ENCODE assay signal across 24 cellular contexts in the genomic region with DNA sequence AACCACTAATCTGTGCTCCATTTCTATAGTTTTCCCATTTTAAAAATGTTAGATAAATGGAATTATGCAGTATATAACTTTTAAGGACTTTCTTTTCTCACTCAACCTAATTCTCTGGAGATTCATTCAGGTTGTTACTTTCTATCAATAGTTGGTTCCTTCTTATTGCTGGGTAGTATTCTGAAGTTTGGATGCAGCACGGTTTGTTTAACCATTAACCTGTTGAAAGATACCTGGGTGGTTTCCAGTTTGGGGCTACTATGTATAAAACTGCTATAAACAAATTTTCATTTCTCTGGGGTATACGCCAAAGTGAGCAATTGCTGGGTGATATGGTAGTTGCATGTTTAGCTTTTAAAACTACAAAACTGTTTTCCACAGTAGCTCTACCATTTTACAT. TPM values are rescaled to one million over a fixed set of nuclear protein-coding genes. Genes with fewer than 3 reads are reported as not detected.
A peak's percentile ranks its signal among the peaks of the same experiment; 100 is the strongest.
DNase-seq lines count a peak whose midpoint lies in the region; ATAC-seq, FAIRE-seq and TF ChIP-seq lines count a peak whose summit lies in the region.
"Had no signal": no experiment of that assay in that cellular context is flagged by ENCODE, and none has a peak within 500 bp of the region (broad histone marks: within the 10 kb centered on the region; RNA-seq: fewer than 3 reads in every experiment).

No MANE protein-coding gene starts in this region.

- WGBS in transverse colon (ENCODE audit: low coverage in 1 of 2), 2 donors, result 49 to 85% methylated on average over 2 of the region's 2 CpGs

- DNase-seq in GM12892 (ENCODE audit: insufficient read length), result no peak
- no peak for DNase-seq in left lobe of liver (ENCODE audit: low spot score)
- no peak for DNase-seq in activated naive CD4-positive, alpha-beta T cell treated with anti-CD3 and anti-CD28 coated beads, Interleukin-2, amount 50 U/mL, for 72 hours (ENCODE audit: low spot score in 2 of 2)
- no peak for DNase-seq in transverse colon
- DNase-seq: 8988T; ACHN; BE2C; C1 segment of cervical spinal cord; CD4-positive, alpha-beta memory T cell; CD4-positive, CD25-positive, alpha-beta regulatory T cell; CD8-positive, alpha-beta memory T cell; COR-L47; DMS 273 treated with DMSO at 0.1 percent for 48 hours; DMS153; DMS53; DMS79; DND-41; EL; GDM1 had no signal

- TF ChIP-seq EP300 in transverse colon (IDR thresholded peaks at IDR 0.05; ENCODE audit: low read depth), result no peak

- H3K4me3 ChIP-seq in transverse colon, result no peak overlapping the region
- H3K4me3 ChIP-seq: BLaER1, GM12878 had no signal

- no peaks in the 10 kb centered on the region for H3K9me3 Mint-ChIP-seq in activated naive CD4-positive, alpha-beta T cell treated with anti-CD3 and anti-CD28 coated beads, Interleukin-2, amount 50 U/mL, for 72 hours
- H3K9me3 Mint-ChIP-seq: CD14-positive monocyte; CD4-positive, alpha-beta memory T cell; CD4-positive, CD25-positive, alpha-beta regulatory T cell; CD8-positive, alpha-beta memory T cell had no signal

- no peak for TF ChIP-seq CTCF in transverse colon (IDR thresholded peaks at IDR 0.05)

- H3K36me3 ChIP-seq in transverse colon, result no peaks in the 10 kb centered on the region
- H3K36me3 ChIP-seq: BE2C, BLaER1 had no signal

- TF ChIP-seq POLR2A in GM12892 (IDR thresholded peaks at IDR 0.05; ENCODE audit: low read depth, low read length) (no peak), transverse colon (IDR thresholded peaks at IDR 0.05) (no peak)

- H3K27ac ChIP-seq in transverse colon, result no peak overlapping the region
- H3K27ac ChIP-seq: BLaER1 had no signal

- no peaks in the 10 kb centered on the region for H3K9me3 ChIP-seq in transverse colon
- H3K9me3 ChIP-seq: BE2C, BLaER1 had no signal

- intact Hi-C loops in transverse colon (cut with DNase I; ENCODE audit: low total_unique reads), result no loop called here

- no peaks in the 10 kb centered on the region for H3K36me3 Mint-ChIP-seq in activated naive CD4-positive, alpha-beta T cell treated with anti-CD3 and anti-CD28 coated beads, Interleukin-2, amount 50 U/mL, for 72 hours
- H3K36me3 Mint-ChIP-seq: CD14-positive monocyte; CD4-positive, alpha-beta memory T cell; CD4-positive, CD25-positive, alpha-beta regulatory T cell; CD8-positive, alpha-beta memory T cell had no signal

- H3K27ac Mint-ChIP-seq in activated naive CD4-positive, alpha-beta T cell treated with anti-CD3 and anti-CD28 coated beads, Interleukin-2, amount 50 U/mL, for 72 hours, result no peak overlapping the region
- H3K27ac Mint-ChIP-seq: CD14-positive monocyte; CD8-positive, alpha-beta memory T cell had no signal

- H3K27me3 ChIP-seq in transverse colon, result no peaks in the 10 kb centered on the region
- H3K27me3 ChIP-seq: BE2C, BLaER1 had no signal

- in situ Hi-C loops in transverse colon (cut with MboI; ENCODE audit: low pct_ligation_motif_present in 1 of 4, low pct_unique_long_range_greater_than_20kb in 1 of 4, low sequenced_read_pairs in 3 of 4), result loop anchor here (10.0 to 25.0 kb wide), 4 partner anchors 135 to 360 kb away; a partner anchor contains a TSS

- peak; percentile 27 for FAIRE-seq in GM12892 (lab: Jason Lieb, UNC)
- FAIRE-seq: A204.1, GM12878 had no signal

- H3K4me1 ChIP-seq in transverse colon, result no peaks in the 10 kb centered on the region
- H3K4me1 ChIP-seq: BE2C, BLaER1 had no signal

- ATAC-seq in GM18861 (IDR thresholded peaks at IDR 0.05; ENCODE audit: unreplicated experiment) (peak; percentile 47), left lobe of liver (peak; percentile 64)
- no peak for ATAC-seq in activated naive CD4-positive, alpha-beta T cell treated with anti-CD3 and anti-CD28 coated beads, Interleukin-2, amount 50 U/mL, for 72 hours
- ATAC-seq: GM12878 had no signal

RNA-seq across cellular contexts. Expression of a gene that starts 39.1 kb away (rescaled TPM):
- 15.3 TPM for polyA plus RNA-seq in GM12892 (2012; ENCODE audit: missing spikeins)
- total RNA-seq in left lobe of liver (16.8 TPM), transverse colon (100 to 1,000 TPM in 1 of 4 donors, 10 to 100 TPM in 3; 23.1 to 102 (median 48.5) TPM)
- 10 to 100 TPM; 65.2 to 66.6 TPM for total RNA-seq in activated naive CD4-positive, alpha-beta T cell treated with anti-CD3 and anti-CD28 coated beads, Interleukin-2, amount 50 U/mL, for 72 hours

Comparison
In these comparisons a context has a peak if more than half of its experiments do, and no peak if none do; other contexts are left out.
1. ATAC-seq: peak in GM18861 (single experiment) and left lobe of liver (single experiment); none in activated naive CD4-positive, alpha-beta T cell treated with anti-CD3 and anti-CD28 coated beads, Interleukin-2, amount 50 U/mL, for 72 hours (0 of 2).